Comparison of ENCODE assay signal across 8 cellular contexts in the genomic region with DNA sequence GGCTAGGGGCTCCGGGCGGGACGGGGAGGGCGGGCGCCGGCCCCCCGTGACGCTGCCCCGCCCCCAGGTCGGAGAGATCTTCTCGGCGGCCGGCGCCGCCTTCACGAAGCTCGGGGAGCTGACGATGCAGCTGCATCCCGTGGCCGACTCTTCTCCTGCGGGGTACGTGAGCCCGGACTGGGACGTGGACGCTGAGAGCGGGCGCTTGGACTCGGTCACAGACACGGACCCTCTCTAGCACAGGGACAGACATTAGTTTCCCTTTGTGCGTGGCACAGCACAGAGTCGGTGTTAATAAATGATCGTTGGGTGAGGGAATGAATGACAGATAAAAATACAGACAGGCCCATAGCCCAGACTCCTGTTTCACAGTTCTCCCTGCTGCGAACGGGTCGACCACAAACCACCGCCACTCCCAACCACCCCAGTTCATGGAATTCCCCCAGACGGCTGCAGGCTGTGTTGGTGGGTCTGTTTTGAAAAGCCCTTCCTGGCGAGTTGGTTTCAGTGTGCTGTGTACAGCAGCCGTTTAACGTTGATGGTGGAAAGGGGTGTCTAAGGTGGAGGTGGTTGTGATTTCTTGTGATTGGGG. TPM values are rescaled to one million over a fixed set of nuclear protein-coding genes. Genes with fewer than 3 reads are reported as not detected.
DNase-seq lines count a peak whose midpoint lies in the region; ATAC-seq, FAIRE-seq and TF ChIP-seq lines count a peak whose summit lies in the region.

No MANE protein-coding gene starts in this region.

- peaks cover 36% of the 10 kb centered on the region for H3K4me1 Mint-ChIP-seq in progenitor cell of endocrine pancreas (ENCODE audit: low read depth)

- H3K4me3 Mint-ChIP-seq in progenitor cell of endocrine pancreas (ENCODE audit: low read depth): peak overlapping the region; percentile 86

- H3K4me3 ChIP-seq in esophagus squamous epithelium (peak overlapping the region; percentile 87 to 95 (median 90)), aorta (ENCODE audit: low read length in 2 of 2) (peak overlapping the region; percentile 20 to 21)

- intact Hi-C loops in esophagus squamous epithelium (cut with DNase I) (no loop called here), aorta (cut with DNase I) (no loop called here)

- DNase-seq in DMS53 (lab: John Stamatoyannopoulos, UW) (peak; percentile 77), M059J (ENCODE audit: low read depth) (peak; percentile 67), activated T-cell treated with anti-CD3 and anti-CD28 coated beads for 1 hour (ENCODE audit: low read depth) (peak; percentile 60), esophagus squamous epithelium (lab: John Stamatoyannopoulos, UW) (no peak), progenitor cell of endocrine pancreas (ENCODE audit: low spot score, unreplicated experiment) (no peak), aorta (peak in 1 of 2 donors; percentile 75), D721Med (ENCODE audit: insufficient read length, low spot score) (no peak)

- H3K9me3 Mint-ChIP-seq in progenitor cell of endocrine pancreas (ENCODE audit: low read depth): no peaks in the 10 kb centered on the region

- H3K27ac Mint-ChIP-seq in progenitor cell of endocrine pancreas: peak overlapping the region; percentile 81

- peak in 2 of 4 donors; percentile 73 to 75 for TF ChIP-seq POLR2A in esophagus squamous epithelium (IDR thresholded peaks at IDR 0.05)

- ATAC-seq in GM21619 (IDR thresholded peaks at IDR 0.05; ENCODE audit: unreplicated experiment): peak; percentile 14
- no peak for ATAC-seq in aorta (ENCODE audit: low FRiP score)

- peak overlapping the region; percentile 94 to 98 (median 98) for H3K27ac ChIP-seq in esophagus squamous epithelium
- peak overlapping the region; percentile 8 to 83 for H3K27ac ChIP-seq in aorta (ENCODE audit: low read depth in 1 of 2, low read length in 2 of 2)

- H3K4me1 ChIP-seq in esophagus squamous epithelium (peaks cover 36 to 85% (median 39%) of the 10 kb centered on the region in 3 donors), aorta (ENCODE audit: control insufficient read depth in 1 of 2, insufficient read depth in 2 of 2, low read length in 2 of 2) (peaks cover 3 to 4% of the 10 kb centered on the region in 2 donors)

- 1 to 6% methylated on average over 6 to 13 of the region's 40 CpGs for WGBS in esophagus squamous epithelium, 2 donors
- whole genome bisulfite sequencing in aorta, 2 donors: 0 to 1% methylated on average over 29 to 40 of the region's 40 CpGs

- TF ChIP-seq CTCF in esophagus squamous epithelium (IDR thresholded peaks at IDR 0.05): no peak
- TF ChIP-seq CTCF in progenitor cell of endocrine pancreas (IDR thresholded peaks at IDR 0.05; ENCODE audit: unreplicated experiment): peak; percentile 39
- no peak for TF ChIP-seq CTCF in D721Med (IDR thresholded peaks at IDR 0.05; ENCODE audit: insufficient read depth, missing control alignments)

- no peak for FAIRE-seq in D721Med (lab: Jason Lieb, UNC)

- H3K36me3 ChIP-seq in esophagus squamous epithelium (peaks cover 0 to 21% (median 0%) of the 10 kb centered on the region in 3 donors), aorta (ENCODE audit: control insufficient read depth in 1 of 2, insufficient read depth in 2 of 2, low read length in 1 of 2) (no peaks in the 10 kb centered on the region)

- H3K27me3 Mint-ChIP-seq in progenitor cell of endocrine pancreas: no peaks in the 10 kb centered on the region

- H3K9me3 ChIP-seq in esophagus squamous epithelium: no peaks in the 10 kb centered on the region
- H3K9me3 ChIP-seq in aorta (ENCODE audit: control insufficient read depth, low read length): no peaks in the 10 kb centered on the region

- peaks cover 3% of the 10 kb centered on the region for H3K36me3 Mint-ChIP-seq in progenitor cell of endocrine pancreas (ENCODE audit: insufficient read depth)

- H3K27me3 ChIP-seq in esophagus squamous epithelium (no peaks in the 10 kb centered on the region), aorta (ENCODE audit: control insufficient read depth in 1 of 2, insufficient read depth in 2 of 2, low read length in 1 of 2) (no peaks in the 10 kb centered on the region)

RNA-seq across cellular contexts. Expression of gene RNASEK, which starts 2.7 kb away (rescaled TPM):
- total RNA-seq in M059J (2014; rRNA removed; shearing (Covaris generic)): 262 and 391 TPM in 2 replicates
- total RNA-seq in esophagus squamous epithelium (100 to 1,000 TPM in 3 of 4 donors, 10 to 100 TPM in 1; 96.1 to 173 (median 137) TPM), progenitor cell of endocrine pancreas (168 and 178 TPM in 2 replicates), aorta (100 to 1,000 TPM; 157 to 163 TPM)
- polyA plus RNA-seq in aorta: 100 to 1,000 TPM; 390 to 401 TPM

RNA-seq across cellular contexts. Expression of gene BCL6B, which starts 7.8 kb away (rescaled TPM):
- total RNA-seq in M059J (2014; rRNA removed; shearing (Covaris generic)): not detected in 2 replicates
- total RNA-seq in esophagus squamous epithelium (1 to 10 TPM in 1 of 4 donors, under 1 TPM in 3; 0.15 to 1.9 (median 0.67) TPM), progenitor cell of endocrine pancreas (0.09 TPM in 1 of 2 replicates, not detected in the other), aorta (10 to 100 TPM; 16.4 to 31.4 TPM)
- 1 to 10 TPM in 1 of 2 donors, under 1 TPM in 1; 0.63 to 1.3 TPM for polyA plus RNA-seq in aorta

RNA-seq across cellular contexts. Expression of gene ALOX12, which starts 19.2 kb away (rescaled TPM):
- not detected in 2 replicates for total RNA-seq in M059J (2014; rRNA removed; shearing (Covaris generic))
- total RNA-seq in esophagus squamous epithelium (10 to 100 TPM in 3 of 4 donors, 1 to 10 TPM in 1; 3.8 to 43.5 (median 26.4) TPM), progenitor cell of endocrine pancreas (not detected in 2 replicates), aorta (not detected)
- polyA plus RNA-seq in aorta: not detected

RNA-seq across cellular contexts. Expression of gene SLC16A13, which starts 20.7 kb away (rescaled TPM):
- 0.30 and 0.54 TPM in 2 replicates for total RNA-seq in M059J (2014; rRNA removed; shearing (Covaris generic))
- total RNA-seq in esophagus squamous epithelium (1 to 10 TPM; 2.7 to 5.6 (median 3.6) TPM), progenitor cell of endocrine pancreas (19.6 and 20.3 TPM in 2 replicates), aorta (1 to 10 TPM; 1.3 to 2.5 TPM)
- 1 to 10 TPM in 1 of 2 donors, not detected in 1; 1.0 TPM for polyA plus RNA-seq in aorta

RNA-seq across cellular contexts. Expression of gene SLC16A11, which starts 28.8 kb away (rescaled TPM):
- total RNA-seq in M059J (2014; rRNA removed; shearing (Covaris generic)): not detected in 2 replicates
- total RNA-seq in esophagus squamous epithelium (1 to 10 TPM in 1 of 4 donors, under 1 TPM in 2, not detected in 1; 0.56 to 2.1 (median 0.72) TPM), progenitor cell of endocrine pancreas (0.84 and 1.4 TPM in 2 replicates), aorta (1 to 10 TPM in 1 of 2 donors, under 1 TPM in 1; 0.26 to 1.3 TPM)
- polyA plus RNA-seq in aorta: not detected

Comparison
In these comparisons a context has a peak if more than half of its experiments do, and no peak if none do; other contexts are left out.
1. DNase-seq: peak in DMS53 (single experiment), M059J (single experiment) and activated T-cell treated with anti-CD3 and anti-CD28 coated beads for 1 hour (single experiment); none in esophagus squamous epithelium (single experiment), progenitor cell of endocrine pancreas (single experiment) and D721Med (single experiment).
2. RNA of gene BCL6B, which starts 7.8 kb away (total RNA-seq): 16.4 to 31.4 TPM in aorta; 0.15 to 1.9 TPM in esophagus squamous epithelium, 0.09 TPM in progenitor cell of endocrine pancreas and not detected in M059J; every median in the first group is over 4 times any median in the second.